1 cellular context compared by ENCODE assay signal in the genomic region with DNA sequence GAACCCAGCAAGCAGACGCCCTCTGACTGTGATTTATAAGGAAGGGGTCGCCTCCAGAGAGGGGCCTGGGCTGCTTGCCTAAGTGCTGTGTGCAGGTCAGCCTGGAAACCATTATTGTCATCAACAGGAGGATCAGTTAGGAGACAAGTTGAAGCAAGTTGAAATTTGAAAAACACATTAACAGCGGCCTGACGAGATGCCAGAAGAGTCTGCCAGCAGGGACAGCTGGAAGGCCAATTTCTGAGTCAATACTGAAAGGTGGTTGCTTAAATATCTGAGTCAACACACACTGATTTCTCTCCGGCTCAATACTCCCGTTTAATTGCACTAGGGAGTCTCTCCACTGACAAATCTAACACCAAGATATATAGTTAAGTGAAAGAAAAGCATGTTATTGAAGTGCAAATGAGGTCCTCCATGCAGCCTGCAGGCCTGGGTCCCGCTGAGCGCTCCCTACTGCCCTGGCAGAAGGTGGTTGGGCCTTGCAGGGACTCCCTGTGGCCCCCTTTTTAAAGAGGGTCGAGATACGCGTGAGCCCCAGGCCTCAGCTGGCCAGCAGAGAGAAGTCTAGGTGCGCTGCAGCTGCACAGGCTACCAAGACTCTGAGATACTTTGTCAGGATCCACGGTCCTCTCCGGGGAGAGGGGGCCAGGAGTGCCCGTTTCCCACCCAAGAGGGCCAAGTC.
TF ChIP-seq lines count a peak whose summit lies in the region.

No MANE protein-coding gene starts in this region.

TF ChIP-seq in H1, 55 proteins besides CTCF, POLR2A, EP300 and RAD21 (continued from another document):
- TF ChIP-seq SIN3A (conservative IDR thresholded peaks at IDR 0.05 in 1 of 2, IDR thresholded peaks at IDR 0.05 in 1 of 2; ENCODE audit: low read depth in 1 of 2, low read length in 2 of 2) (no peak), SP2 (IDR thresholded peaks at IDR 0.05; ENCODE audit: low read length) (no peak), BACH1 (IDR thresholded peaks at IDR 0.05; ENCODE audit: low read length) (no peak), CBX8 (IDR thresholded peaks at IDR 0.05; ENCODE audit: borderline replicate concordance, low read depth, low read length) (no peak)
